ENCODE assay signal across 23 cellular contexts in the genomic region with DNA sequence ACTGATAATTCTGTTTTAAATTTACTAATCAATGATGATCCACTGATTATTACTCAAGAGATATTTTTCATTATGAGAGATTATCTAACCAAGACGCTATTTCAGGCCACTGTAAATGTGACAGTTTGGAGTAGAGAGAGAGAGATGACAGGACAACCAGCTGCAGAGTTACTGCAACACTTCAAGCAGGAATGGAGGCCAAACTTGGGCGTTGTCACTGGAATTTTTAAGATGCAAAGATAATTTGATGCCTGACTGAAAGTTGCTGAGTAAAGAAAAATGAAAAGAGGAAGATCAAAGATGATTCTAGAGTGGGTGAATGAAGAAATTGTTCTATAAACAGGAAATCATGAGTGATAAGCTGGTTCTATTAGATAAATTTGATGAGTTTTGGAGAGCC.
"Had no signal": no experiment of that assay in that cellular context is flagged by ENCODE, and none has a peak within 500 bp of the region (broad histone marks: within the 10 kb centered on the region; RNA-seq: fewer than 3 reads in every experiment).

No MANE protein-coding gene starts in this region.

- H3K9ac ChIP-seq: neural progenitor cell, parathyroid adenoma had no signal

- H3K4me2 ChIP-seq: neural progenitor cell had no signal

- DNase-seq: naive thymus-derived CD4-positive, alpha-beta T cell; natural killer cell; occipital lobe; ovary; posterior cingulate gyrus; psoas muscle; right cardiac atrium; right lobe of liver; small intestine; stimulated activated CD4-positive, alpha-beta T cell treated with anti-CD3 and anti-CD28 coated beads, Interleukin-15, amount 100 ng/mL, for 24 hours; stimulated activated CD4-positive, alpha-beta T cell treated with anti-CD3 and anti-CD28 coated beads, Interleukin-2, amount 100 ng/mL, for 24 hours; stimulated activated CD4-positive, alpha-beta T cell treated with anti-CD3 and anti-CD28 coated beads, Interleukin-2, amount 100 ng/mL, for 48 hours; stimulated activated CD4-positive, alpha-beta T cell treated with anti-CD3 and anti-CD28 coated beads, Interleukin-4, amount 100 ng/mL, for 24 hours; stimulated activated naive B cell treated with anti-CD40 and anti-IgM and Interleukin-4, amounts not matched to agents 10 μg/mL and 1 μg/mL and 100 μg/mL, for 72 hours; stimulated activated naive CD4-positive, alpha-beta T cell treated with Interleukin-2 at 50 U/mL for 16 hours; stomach; tibial artery; transverse colon; upper lobe of left lung had no signal

- H3K27me3 ChIP-seq: neural progenitor cell, ovary, right lobe of liver, stomach, tibial artery, transverse colon, upper lobe of left lung, vagina had no signal

- H3K79me2 ChIP-seq: parathyroid adenoma had no signal

- H3K9me3 ChIP-seq: ovary, psoas muscle, right lobe of liver, stomach, thoracic aorta, tibial artery, transverse colon, upper lobe of left lung, vagina had no signal

- H3K36me3 ChIP-seq: neural progenitor cell, ovary, right lobe of liver, stomach, thoracic aorta, tibial artery, transverse colon, upper lobe of left lung, vagina had no signal

- H3K27ac ChIP-seq: neural progenitor cell, ovary, parathyroid adenoma, psoas muscle, right lobe of liver, stomach, thoracic aorta, tibial artery, transverse colon, upper lobe of left lung, vagina had no signal

- H2AFZ ChIP-seq: neural progenitor cell, parathyroid adenoma had no signal

- H3K4me3 ChIP-seq: neural progenitor cell, ovary, psoas muscle, right lobe of liver, stomach, thoracic aorta, tibial artery, transverse colon, upper lobe of left lung, vagina had no signal

- H3K4me1 ChIP-seq: neural progenitor cell, parathyroid adenoma, psoas muscle, right lobe of liver, stomach, tibial artery, transverse colon, upper lobe of left lung, vagina had no signal
